Comparison of ENCODE assay signal across 1 cellular context in the genomic region with DNA sequence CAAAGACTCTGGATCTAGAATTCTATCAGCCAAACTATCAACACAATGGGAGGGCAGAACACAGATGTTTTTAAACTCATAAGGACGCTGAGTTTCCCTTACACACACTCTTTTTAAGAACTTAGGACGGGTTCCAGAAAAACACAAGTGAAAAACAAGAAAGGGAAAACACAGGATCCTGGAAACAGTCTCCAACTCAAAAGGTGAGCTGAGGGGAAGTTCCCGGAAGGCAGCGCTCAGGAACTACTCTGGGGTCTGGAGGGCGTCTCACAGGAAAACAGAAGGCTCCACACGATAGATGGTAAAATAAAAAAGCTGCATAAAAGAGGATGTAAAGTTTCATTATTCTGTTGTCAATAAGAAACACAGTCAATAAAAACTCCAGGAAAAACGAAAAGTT.
TF ChIP-seq lines count a peak whose summit lies in the region.

No MANE protein-coding gene starts in this region.

TF ChIP-seq in A549, 52 proteins besides CTCF, POLR2A, EP300 and RAD21 (continued from another document):
- TF ChIP-seq MAFK (IDR thresholded peaks at IDR 0.05; ENCODE audit: partially characterized antibody) = no peak
- TF ChIP-seq KDM1A (IDR thresholded peaks at IDR 0.05; ENCODE audit: low read depth) = no peak
- no peak for TF ChIP-seq BHLHE40 (IDR thresholded peaks at IDR 0.05; ENCODE audit: low read depth, low read length)
- TF ChIP-seq FOXS1 (CRISPR knock-in tag; IDR thresholded peaks at IDR 0.05) = no peak
- TF ChIP-seq USF2 (IDR thresholded peaks at IDR 0.05) = no peak
- TF ChIP-seq PHF8 (IDR thresholded peaks at IDR 0.05; ENCODE audit: borderline replicate concordance, low read depth) = no peak
- TF ChIP-seq EHF (CRISPR knock-in tag; IDR thresholded peaks at IDR 0.05) = no peak
- no peak for TF ChIP-seq HOXB13 (CRISPR knock-in tag; IDR thresholded peaks at IDR 0.05; ENCODE audit: low read depth)
- TF ChIP-seq CHD2 (IDR thresholded peaks at IDR 0.05; ENCODE audit: low read length, partially characterized antibody) = no peak
- no peak for TF ChIP-seq ZSCAN20 (CRISPR knock-in tag; IDR thresholded peaks at IDR 0.05)
- TF ChIP-seq TP53 (CRISPR knock-in tag; IDR thresholded peaks at IDR 0.05) = no peak
- TF ChIP-seq, protein P1, sequence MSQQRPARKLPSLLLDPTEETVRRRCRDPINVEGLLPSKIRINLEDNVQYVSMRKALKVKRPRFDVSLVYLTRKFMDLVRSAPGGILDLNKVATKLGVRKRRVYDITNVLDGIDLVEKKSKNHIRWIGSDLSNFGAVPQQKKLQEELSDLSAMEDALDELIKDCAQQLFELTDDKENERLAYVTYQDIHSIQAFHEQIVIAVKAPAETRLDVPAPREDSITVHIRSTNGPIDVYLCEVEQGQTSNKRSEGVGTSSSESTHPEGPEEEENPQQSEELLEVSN (IDR thresholded peaks at IDR 0.05; ENCODE audit: borderline replicate concordance, low read depth) = no peak
- TF ChIP-seq EHMT2 (IDR thresholded peaks at IDR 0.05; ENCODE audit: low read depth) = no peak
- no peak for TF ChIP-seq ZNF302 (CRISPR knock-in tag; IDR thresholded peaks at IDR 0.05)
- no peak for TF ChIP-seq CEBPB (IDR thresholded peaks at IDR 0.05)
TF ChIP-seq in A549: peak in this region for 0.
